8 cellular contexts compared by ENCODE assay signal in genomic region chr14:52694761-52695480, GRCh38. TPM values are rescaled to one million over a fixed set of nuclear protein-coding genes. Genes with fewer than 3 reads are reported as not detected.
DNase-seq lines count a peak whose midpoint lies in the region; ATAC-seq and TF ChIP-seq lines count a peak whose summit lies in the region.

No MANE protein-coding gene starts in this region.

- H3K4me1 Mint-ChIP-seq in T-helper 17 cell, result peaks cover 41% of the 10 kb centered on the region

- H3K4me3 Mint-ChIP-seq in T-helper 17 cell, result peak overlapping the region; percentile 99

- ATAC-seq in T-helper 17 cell, result peak; percentile 73

- peaks cover 11% of the 10 kb centered on the region for H3K27me3 ChIP-seq in H7 (ENCODE audit: control insufficient read depth, insufficient read depth, low read length)
- H3K27me3 ChIP-seq in iPS-20b (ENCODE audit: insufficient read depth, low read length), result peaks cover 25% of the 10 kb centered on the region
- no peaks in the 10 kb centered on the region for H3K27me3 ChIP-seq in smooth muscle cell (ENCODE audit: low read depth)

- H3F3A ChIP-seq in smooth muscle cell (ENCODE audit: low read depth), result no peaks in the 10 kb centered on the region

- DNase-seq in GM10266 (ENCODE audit: extremely low spot score) (peak; percentile 57), H7 (peak; percentile 35), LoVo (ENCODE audit: low spot score) (peak; percentile 42), T-helper 17 cell (peak; percentile 26 to 39 (median 39)), astrocyte of the hippocampus (ENCODE audit: low read depth, low spot score) (peak; percentile 68), smooth muscle cell (lab: John Stamatoyannopoulos, UW; ENCODE audit: unreplicated experiment) (no peak), OCI-M2 (lab: John Stamatoyannopoulos, UW; ENCODE audit: unreplicated experiment) (no peak)

- H3K36me3 ChIP-seq in H7 (replicated peaks; ENCODE audit: control insufficient read depth, insufficient read depth, low read length) (no peaks in the 10 kb centered on the region), iPS-20b (ENCODE audit: insufficient read depth, low read depth, low read length) (no peaks in the 10 kb centered on the region), smooth muscle cell (ENCODE audit: low read depth) (no peaks in the 10 kb centered on the region)

- peaks cover 47% of the 10 kb centered on the region for H3K79me2 ChIP-seq in smooth muscle cell (ENCODE audit: low read depth)

- H3K27ac ChIP-seq in iPS-20b (ENCODE audit: low read length) (no peak overlapping the region), smooth muscle cell (ENCODE audit: low read depth) (peak overlapping the region; percentile 91)

- TF ChIP-seq CTCF in GM10266 (IDR thresholded peaks at IDR 0.05; ENCODE audit: control insufficient read depth, insufficient read depth, low read depth, missing control alignments), result no peak
- TF ChIP-seq CTCF in smooth muscle cell (IDR thresholded peaks at IDR 0.05; ENCODE audit: borderline replicate concordance, insufficient read depth, poor library complexity, severe bottlenecking), result no peak

- H3K4me3 ChIP-seq in H7 (ENCODE audit: insufficient read depth, low read depth, low read length), result peak overlapping the region; percentile 92
- peak overlapping the region; percentile 92 for H3K4me3 ChIP-seq in iPS-20b (ENCODE audit: low read length)
- H3K4me3 ChIP-seq in smooth muscle cell, result peak overlapping the region; percentile 88

- peak overlapping the region; percentile 95 for H2AFZ ChIP-seq in smooth muscle cell (ENCODE audit: low read depth)

- peak overlapping the region; percentile 95 for H3K27ac Mint-ChIP-seq in T-helper 17 cell

- H3K4me1 ChIP-seq in iPS-20b (ENCODE audit: insufficient read depth, low read length), result no peaks in the 10 kb centered on the region; the same call in 1 of the 2 replicates
- H3K4me1 ChIP-seq in smooth muscle cell (ENCODE audit: low read depth), result peaks cover 14% of the 10 kb centered on the region

- WGBS in smooth muscle cell (ENCODE audit: low lambda C conversion rate), result under 1% methylated on average over 43 of the region's 46 CpGs

- H3K9me3 ChIP-seq in T-helper 17 cell (ENCODE audit: control insufficient read depth, low read length, poor library complexity, severe bottlenecking) (no peaks in the 10 kb centered on the region), iPS-20b (ENCODE audit: insufficient read depth, low read depth, low read length) (no peaks in the 10 kb centered on the region), smooth muscle cell (replicated peaks; ENCODE audit: low read depth) (no peaks in the 10 kb centered on the region)

- H3K27me3 Mint-ChIP-seq in T-helper 17 cell, result no peaks in the 10 kb centered on the region

- H4K20me1 ChIP-seq in smooth muscle cell (ENCODE audit: low read depth), result peaks cover 47% of the 10 kb centered on the region

- H3K9ac ChIP-seq in iPS-20b (ENCODE audit: low read depth, low read length) (peak overlapping the region; percentile 61), smooth muscle cell (ENCODE audit: low read depth) (peak overlapping the region; percentile 89)

- peak overlapping the region; percentile 93 for H3K4me2 ChIP-seq in smooth muscle cell

- peaks cover 2% of the 10 kb centered on the region for H3K36me3 Mint-ChIP-seq in T-helper 17 cell (ENCODE audit: low read depth)

RNA-seq across cellular contexts. Expression of gene ERO1A, which starts 0.4 kb away (rescaled TPM):
- total RNA-seq in H7 (2014; rRNA removed; shearing (Covaris generic)), result 24.6 and 43.1 TPM in 2 replicates
- 10 to 100 TPM; 90.6 to 92.6 TPM for total RNA-seq in T-helper 17 cell
- 105 and 136 TPM in 2 replicates for total RNA-seq in smooth muscle cell
- 50.4 and 68.1 TPM in 2 replicates for polyA plus RNA-seq in smooth muscle cell

RNA-seq across cellular contexts. Expression of gene PSMC6, which starts 12.1 kb away (rescaled TPM):
- 113 and 143 TPM in 2 replicates for total RNA-seq in H7 (2014; rRNA removed; shearing (Covaris generic))
- 100 to 1,000 TPM; 110 to 117 TPM for total RNA-seq in T-helper 17 cell
- 138 and 169 TPM in 2 replicates for total RNA-seq in smooth muscle cell
- 90.9 and 91.9 TPM in 2 replicates for polyA plus RNA-seq in smooth muscle cell

RNA-seq across cellular contexts. Expression of gene STYX, which starts 35.0 kb away (rescaled TPM):
- 20.7 and 28.4 TPM in 2 replicates for total RNA-seq in H7 (2014; rRNA removed; shearing (Covaris generic))
- total RNA-seq in T-helper 17 cell (10 to 100 TPM; 27.8 to 30.7 TPM), smooth muscle cell (17.9 and 20.3 TPM in 2 replicates)
- polyA plus RNA-seq in smooth muscle cell, result 8.5 TPM in 2 replicates

Comparison
In these comparisons a context has a peak if more than half of its experiments do, and no peak if none do; other contexts are left out.
1. DNase-seq: peak in GM10266 (single experiment), H7 (single experiment), LoVo (single experiment), T-helper 17 cell (3 of 3) and astrocyte of the hippocampus (single experiment); none in smooth muscle cell (single experiment) and OCI-M2 (single experiment).
2. Peak in every context shown above with its lines, with median percentiles within 50 percentile points of each other: H3K4me3 ChIP-seq.